1 cellular context compared by ENCODE assay signal in genomic region chr2:673016-673415, GRCh38.
TF ChIP-seq lines count a peak whose summit lies in the region.

No MANE protein-coding gene starts in this region.

TF ChIP-seq in H1, 55 proteins besides CTCF, POLR2A, EP300 and RAD21:
- TF ChIP-seq RNF2 (IDR thresholded peaks at IDR 0.05; ENCODE audit: borderline replicate concordance, low read depth, low read length, missing control alignments, poor library complexity, severe bottlenecking) (no peak), CBX8 (IDR thresholded peaks at IDR 0.05; ENCODE audit: borderline replicate concordance, low read depth, low read length) (no peak)
- TF ChIP-seq, protein P1, sequence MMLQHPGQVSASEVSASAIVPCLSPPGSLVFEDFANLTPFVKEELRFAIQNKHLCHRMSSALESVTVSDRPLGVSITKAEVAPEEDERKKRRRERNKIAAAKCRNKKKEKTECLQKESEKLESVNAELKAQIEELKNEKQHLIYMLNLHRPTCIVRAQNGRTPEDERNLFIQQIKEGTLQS (IDR thresholded peaks at IDR 0.05; ENCODE audit: insufficient read depth, low read depth, low read length), result no peak
